23 cellular contexts compared by ENCODE assay signal in the genomic region with DNA sequence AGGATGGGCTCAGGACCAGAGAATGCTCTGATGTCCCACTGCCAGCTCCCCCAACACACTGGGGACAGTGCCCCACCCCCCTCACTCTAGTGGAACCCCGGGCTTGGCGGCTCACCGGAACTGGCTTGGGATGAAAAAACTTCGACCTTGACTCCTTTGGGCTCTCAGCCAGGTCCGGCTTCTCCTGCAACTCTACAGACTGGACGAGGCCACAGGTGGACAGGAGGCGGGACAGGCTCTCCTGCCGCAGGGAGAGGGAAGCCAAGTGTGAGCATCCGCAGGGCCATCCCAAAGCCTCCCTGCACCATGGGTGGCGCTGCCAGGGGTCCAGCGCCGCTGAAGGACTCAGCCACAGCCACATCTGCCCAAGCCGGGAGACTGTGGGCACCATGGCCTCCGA.
"Had no signal": no experiment of that assay in that cellular context is flagged by ENCODE, and none has a peak within 500 bp of the region (broad histone marks: within the 10 kb centered on the region; RNA-seq: fewer than 3 reads in every experiment).

No MANE protein-coding gene starts in this region.

- H3K27ac ChIP-seq: ascending aorta, foreskin keratinocyte, neural progenitor cell, prostate gland, tibial artery, uterus, WERI-Rb-1 had no signal

- H3K4me1 ChIP-seq: prostate gland, uterus had no signal

- H3K9me3 ChIP-seq: ascending aorta, prostate gland, tibial artery, uterus had no signal

- H3K4me3 Mint-ChIP-seq: activated naive CD4-positive, alpha-beta T cell treated with anti-CD3 and anti-CD28 coated beads, Interleukin-2, amount 10 ng/mL, durations not matched to agents 7 days and 5 days; activated T-cell treated with anti-CD3 and anti-CD28 coated beads, Interleukin-2, amount 50 U/mL, for 72 hours; neural progenitor cell had no signal

- ATAC-seq: activated T-cell treated with anti-CD3 and anti-CD28 coated beads, Interleukin-2, amount 50 U/mL, for 72 hours; foreskin keratinocyte; naive thymus-derived CD8-positive, alpha-beta T cell; stimulated activated naive CD8-positive, alpha-beta T cell treated with anti-CD3 and anti-CD28 coated beads, Interleukin-15, Interleukin-2, amounts not matched to agents 100 U/mL and 50 U/mL, for 24 hours had no signal

- H3K4me3 ChIP-seq: ascending aorta, lung, neural progenitor cell, prostate gland, tibial artery, uterus had no signal

- H2AFZ ChIP-seq: neural progenitor cell had no signal

- DNase-seq: activated CD4-positive, alpha-beta T cell treated with anti-CD3 and anti-CD28 coated beads, Interleukin-2, amount 50 U/mL, for 4 hours; activated CD8-positive, alpha-beta memory T cell treated with anti-CD3 and anti-CD28 coated beads for 24 hours; activated CD8-positive, alpha-beta memory T cell treated with anti-CD3 and anti-CD28 coated beads, Interleukin-2, amount 50 U/mL, for 4 hours; activated effector memory CD4-positive, alpha-beta T cell treated with Interleukin-2 at 50 U/mL for 16 hours; activated naive CD4-positive, alpha-beta T cell treated with anti-CD3 and anti-CD28 coated beads, Interleukin-2, amount 10 ng/mL, durations not matched to agents 7 days and 5 days; activated T-cell treated with anti-CD3 and anti-CD28 coated beads, Interleukin-2, amount 50 U/mL, for 72 hours; central memory CD4-positive, alpha-beta T cell; dermis blood vessel endothelial cell; effector CD8-positive, alpha-beta T cell; foreskin keratinocyte; naive thymus-derived CD8-positive, alpha-beta T cell; stimulated activated CD4-positive, alpha-beta T cell treated with anti-CD3 and anti-CD28 coated beads, Interleukin-4, amount 100 ng/mL, for 24 hours; stimulated activated naive CD8-positive, alpha-beta T cell treated with anti-CD3 and anti-CD28 coated beads, Interleukin-15, Interleukin-2, amounts not matched to agents 100 U/mL and 50 U/mL, for 24 hours; T-helper 1 cell; tibial artery; uterus; WERI-Rb-1 had no signal

- H3K9me3 Mint-ChIP-seq: activated naive CD4-positive, alpha-beta T cell treated with anti-CD3 and anti-CD28 coated beads, Interleukin-2, amount 10 ng/mL, durations not matched to agents 7 days and 5 days; activated T-cell treated with anti-CD3 and anti-CD28 coated beads, Interleukin-2, amount 50 U/mL, for 72 hours; naive thymus-derived CD8-positive, alpha-beta T cell; neural progenitor cell had no signal

- H3K27me3 ChIP-seq: ascending aorta, foreskin keratinocyte, neural progenitor cell, tibial artery, uterus had no signal

- H3K4me2 ChIP-seq: neural progenitor cell had no signal

- H3K9ac ChIP-seq: neural progenitor cell had no signal

- H3K36me3 ChIP-seq: neural progenitor cell, uterus had no signal

- FAIRE-seq: keratinocyte, TTC549 had no signal

- H3K27me3 Mint-ChIP-seq: activated naive CD4-positive, alpha-beta T cell treated with anti-CD3 and anti-CD28 coated beads, Interleukin-2, amount 10 ng/mL, durations not matched to agents 7 days and 5 days; naive thymus-derived CD8-positive, alpha-beta T cell had no signal

- H3K27ac Mint-ChIP-seq: activated naive CD4-positive, alpha-beta T cell treated with anti-CD3 and anti-CD28 coated beads, Interleukin-2, amount 10 ng/mL, durations not matched to agents 7 days and 5 days; naive thymus-derived CD8-positive, alpha-beta T cell; neural progenitor cell had no signal
